8 cellular contexts compared by ENCODE assay signal in genomic region chr11:102940714-102941588, GRCh38.
DNase-seq lines count a peak whose midpoint lies in the region; FAIRE-seq and TF ChIP-seq lines count a peak whose summit lies in the region.

No MANE protein-coding gene starts in this region.

- peak; percentile 16 for DNase-seq in activated gamma-delta T cell treated with Interleukin-2 at 50 U/mL for 16 hours
- no peak for DNase-seq in activated gamma-delta T cell (lab: John Stamatoyannopoulos, UW)
- peak; percentile 16 for DNase-seq in H54 (ENCODE audit: insufficient read length, low spot score)
- peak; percentile 71 to 77 for DNase-seq in Kasumi-1 (lab: John Stamatoyannopoulos, UW)
- DNase-seq in RCC 7860 (ENCODE audit: low spot score) = peak; percentile 75
- DNase-seq in brain microvascular endothelial cell = peak; percentile 64
- peak; percentile 7 for DNase-seq in stimulated activated CD4-positive, alpha-beta T cell treated with anti-CD3 and anti-CD28 coated beads, Interleukin-4, amount 100 ng/mL, for 1 hour

- peak; percentile 70 for TF ChIP-seq CTCF in brain microvascular endothelial cell (IDR thresholded peaks at IDR 0.05; ENCODE audit: low read depth, low read length, missing control alignments)

- H3K36me3 ChIP-seq in brain microvascular endothelial cell (replicated peaks) = no peaks in the 10 kb centered on the region

- no peaks in the 10 kb centered on the region for H3K27me3 ChIP-seq in brain microvascular endothelial cell (replicated peaks)

- in situ Hi-C loops in brain microvascular endothelial cell (cut with HindIII; ENCODE audit: low pct_ligation_motif_present, low sequenced_read_pairs) = no loop called here

- TF ChIP-seq POLR2A in H54 (IDR thresholded peaks at IDR 0.05; ENCODE audit: low read depth, low read length) = no peak

- FAIRE-seq in H54 (lab: Jason Lieb, UNC) (peak; percentile 81), RCC 7860 (lab: Jason Lieb, UNC) (peak; percentile 89), islet of Langerhans (lab: Jason Lieb, UNC) (peak; percentile 93)

- H3K27ac ChIP-seq in brain microvascular endothelial cell = no peak overlapping the region

- H3K4me3 ChIP-seq in brain microvascular endothelial cell (ENCODE audit: low read depth, low read length) = no peak overlapping the region
